Comparison of ENCODE assay signal across 19 cellular contexts in genomic region chr1:232383455-232384074, GRCh38.
DNase-seq lines count a peak whose midpoint lies in the region.
"Had no signal": no experiment of that assay in that cellular context is flagged by ENCODE, and none has a peak within 500 bp of the region (broad histone marks: within the 10 kb centered on the region; RNA-seq: fewer than 3 reads in every experiment).

No MANE protein-coding gene starts in this region.

- H3K18ac ChIP-seq in mesendoderm (ENCODE audit: low read length): no peak overlapping the region

- no peaks in the 10 kb centered on the region for H3K36me3 Mint-ChIP-seq in activated CD4-positive, alpha-beta memory T cell treated with anti-CD3 and anti-CD28 coated beads, Interleukin-2, amount 10 ng/mL, durations not matched to agents 7 days and 5 days (ENCODE audit: low read depth)
- H3K36me3 Mint-ChIP-seq: CD8-positive, alpha-beta T cell had no signal

- H3K4ac ChIP-seq in mesendoderm (ENCODE audit: low read depth, low read length): no peak overlapping the region

- no peak overlapping the region for H3K4me3 Mint-ChIP-seq in activated CD4-positive, alpha-beta memory T cell treated with anti-CD3 and anti-CD28 coated beads, Interleukin-2, amount 10 ng/mL, durations not matched to agents 7 days and 5 days
- H3K4me3 Mint-ChIP-seq: CD8-positive, alpha-beta T cell; GM23338; HFFc6 had no signal

- H3K9ac ChIP-seq in mesendoderm (ENCODE audit: low read length): no peak overlapping the region
- H3K9ac ChIP-seq: BLaER1 had no signal

- peak overlapping the region; percentile 53 to 88 for H3K27ac ChIP-seq in esophagus (ENCODE audit: low read depth in 2 of 2, low read length in 1 of 2)
- H3K27ac ChIP-seq in mesendoderm (ENCODE audit: low read depth, low read length): no peak overlapping the region
- H3K27ac ChIP-seq: BLaER1 had no signal

- no peak overlapping the region for H2BK15ac ChIP-seq in mesendoderm (replicated peaks; ENCODE audit: low read depth)

- H3K4me1 Mint-ChIP-seq in activated CD4-positive, alpha-beta memory T cell treated with anti-CD3 and anti-CD28 coated beads, Interleukin-2, amount 10 ng/mL, durations not matched to agents 7 days and 5 days: no peaks in the 10 kb centered on the region

- H3K27ac Mint-ChIP-seq in activated CD4-positive, alpha-beta memory T cell treated with anti-CD3 and anti-CD28 coated beads, Interleukin-2, amount 10 ng/mL, durations not matched to agents 7 days and 5 days: no peak overlapping the region
- H3K27ac Mint-ChIP-seq: CD8-positive, alpha-beta T cell; GM23338; HFFc6 had no signal

- no peaks in the 10 kb centered on the region for H3K27me3 ChIP-seq in esophagus (ENCODE audit: control insufficient read depth in 1 of 2, insufficient read depth in 2 of 2, low read length in 2 of 2)
- H3K27me3 ChIP-seq in mesendoderm (ENCODE audit: insufficient read depth, low read length, poor library complexity): no peaks in the 10 kb centered on the region
- H3K27me3 ChIP-seq: BLaER1 had no signal

- no peak overlapping the region for H4K5ac ChIP-seq in mesendoderm (ENCODE audit: low read length)

- H3K4me1 ChIP-seq in esophagus (ENCODE audit: control insufficient read depth in 2 of 2, insufficient read depth in 2 of 2, low read length in 1 of 2) (peaks cover 6 to 16% of the 10 kb centered on the region in 2 donors), mesendoderm (ENCODE audit: control insufficient read depth, low read depth, low read length) (peaks cover 5% of the 10 kb centered on the region)

- H3K23ac ChIP-seq in mesendoderm (ENCODE audit: low read length): no peak overlapping the region

- peaks cover 3% of the 10 kb centered on the region for H3K27me3 Mint-ChIP-seq in activated CD4-positive, alpha-beta memory T cell treated with anti-CD3 and anti-CD28 coated beads, Interleukin-2, amount 10 ng/mL, durations not matched to agents 7 days and 5 days

- CTCF ChIA-PET in activated CD4-positive, alpha-beta memory T cell treated with anti-CD3 and anti-CD28 coated beads, Interleukin-2, amount 10 ng/mL, durations not matched to agents 7 days and 5 days (lab: Charles Lee): no interaction called here

- no peak overlapping the region for H2AK5ac ChIP-seq in mesendoderm (ENCODE audit: low read length)

- no peaks in the 10 kb centered on the region for H3K9me3 Mint-ChIP-seq in activated CD4-positive, alpha-beta memory T cell treated with anti-CD3 and anti-CD28 coated beads, Interleukin-2, amount 10 ng/mL, durations not matched to agents 7 days and 5 days
- H3K9me3 Mint-ChIP-seq: CD8-positive, alpha-beta T cell; GM23338 had no signal

- H3K4me3 ChIP-seq in esophagus (ENCODE audit: low read depth in 1 of 2, low read length in 2 of 2): no peak overlapping the region
- H3K4me3 ChIP-seq in mesendoderm (ENCODE audit: low read length): no peak overlapping the region
- H3K4me3 ChIP-seq: BLaER1, GM23338 had no signal

- POLR2A ChIA-PET in activated CD4-positive, alpha-beta memory T cell treated with anti-CD3 and anti-CD28 coated beads, Interleukin-2, amount 10 ng/mL, durations not matched to agents 7 days and 5 days (lab: Charles Lee): no interaction called here

- H3K4me2 ChIP-seq in mesendoderm (ENCODE audit: low read length): no peak overlapping the region
- H3K4me2 ChIP-seq: BLaER1, GM23338 had no signal

- no peak overlapping the region for H3K56ac ChIP-seq in mesendoderm (ENCODE audit: low read length)

- H2BK5ac ChIP-seq in mesendoderm (ENCODE audit: low read length): no peak overlapping the region

- DNase-seq in A172 (ENCODE audit: low spot score) (peak; percentile 29), RPMI8226 (peak; percentile 38), mesendoderm (peak; percentile 61), NCI-H2196 (lab: John Stamatoyannopoulos, UW; ENCODE audit: unreplicated experiment) (no peak)
- no peak for DNase-seq in stimulated activated CD4-positive, alpha-beta T cell treated with anti-CD3 and anti-CD28 coated beads, Interleukin-1b, Interleukin-23, amount 100 ng/mL, for 48 hours
- no peak for DNase-seq in stimulated activated naive CD4-positive, alpha-beta T cell treated with Interleukin-2 at 50 U/mL for 16 hours (lab: John Stamatoyannopoulos, UW)
- DNase-seq in activated CD4-positive, alpha-beta memory T cell treated with anti-CD3 and anti-CD28 coated beads, Interleukin-2, amount 10 ng/mL, durations not matched to agents 7 days and 5 days: no peak
- DNase-seq: CD8-positive, alpha-beta T cell; DND-41; GF-D8; HFFc6; NCI-H1105 treated with DMSO at 0.1 percent for 48 hours; NCI-H1694 treated with DMSO at 0.1 percent for 48 hours; NCI-H446; NCI-H69; NK-92 treated with Interleukin-12 subunit alpha and Interleukin-12 subunit beta, amount 100 ng/mL, for 24 hours had no signal

- 68 to 70% methylated on average over 11 of the region's 11 CpGs for WGBS in esophagus, 2 donors
- WGBS in mesendoderm (ENCODE audit: extremely low coverage, insufficient coverage, low lambda C conversion rate): no CpG with 5 or more reads among the region's 11 CpGs

- H3K36me3 ChIP-seq in esophagus (ENCODE audit: control insufficient read depth in 2 of 2, insufficient read depth in 2 of 2, low read length in 1 of 2) (no peaks in the 10 kb centered on the region), mesendoderm (ENCODE audit: control insufficient read depth, insufficient read depth, low read length) (no peaks in the 10 kb centered on the region)
- H3K36me3 ChIP-seq: BLaER1 had no signal

- H2BK120ac ChIP-seq in mesendoderm (ENCODE audit: low read depth, low read length): no peak overlapping the region

- no peaks in the 10 kb centered on the region for H3K79me1 ChIP-seq in mesendoderm (ENCODE audit: low read length)

- no peaks in the 10 kb centered on the region for H3K79me2 ChIP-seq in mesendoderm (ENCODE audit: control insufficient read depth, insufficient read depth, low read length)

- H3K9me3 ChIP-seq in esophagus (ENCODE audit: control insufficient read depth in 2 of 2, insufficient read depth in 1 of 2, low read depth in 1 of 2, low read length in 1 of 2): no peaks in the 10 kb centered on the region
- H3K9me3 ChIP-seq: BLaER1 had no signal

- H4K8ac ChIP-seq in mesendoderm (ENCODE audit: low read depth, low read length): no peak overlapping the region

Comparison
In these comparisons a context has a peak if more than half of its experiments do, and no peak if none do; other contexts are left out.
1. DNase-seq: peak in A172 (single experiment), RPMI8226 (single experiment) and mesendoderm (single experiment); none in stimulated activated CD4-positive, alpha-beta T cell treated with anti-CD3 and anti-CD28 coated beads, Interleukin-1b, Interleukin-23, amount 100 ng/mL, for 48 hours (single experiment), NCI-H2196 (single experiment), stimulated activated naive CD4-positive, alpha-beta T cell treated with Interleukin-2 at 50 U/mL for 16 hours (single experiment) and activated CD4-positive, alpha-beta memory T cell treated with anti-CD3 and anti-CD28 coated beads, Interleukin-2, amount 10 ng/mL, durations not matched to agents 7 days and 5 days (single experiment).